In genomic region chr12:63779498-63780481, GRCh38 we compare ENCODE assay signal across 1 cellular context.
TF ChIP-seq lines count a peak whose summit lies in the region.

RXYLT1 (plus strand) TSS chr12:63779909; CDS start chr12:63779961, 52 bp downstream.

TF ChIP-seq in HepG2, 621 proteins besides CTCF, POLR2A, EP300 and RAD21 (continued from another document and continues in another):
- TF ChIP-seq ELK4 (CRISPR knock-in tag; IDR thresholded peaks at IDR 0.05; ENCODE audit: borderline replicate concordance) (no peak), ZMYM2 (CRISPR knock-in tag; IDR thresholded peaks at IDR 0.05) (no peak), STAG1 (CRISPR knock-in tag; IDR thresholded peaks at IDR 0.05) (no peak), PITX1 (CRISPR knock-in tag; IDR thresholded peaks at IDR 0.05) (no peak), REST (IDR thresholded peaks at IDR 0.05; ENCODE audit: borderline replicate concordance in 1 of 2, low read depth in 1 of 2, low read length in 2 of 2) (0 out of 4 replicates have a peak, but pooled peaks of 1 of the 2 experiments have one; percentile 6), HNF1B (CRISPR knock-in tag; IDR thresholded peaks at IDR 0.05) (no peak), ZNF576 (CRISPR knock-in tag; IDR thresholded peaks at IDR 0.05) (no peak), POGK (CRISPR knock-in tag; conservative IDR thresholded peaks at IDR 0.05) (0 out of 2 replicates have a peak, but pooled peaks have one; percentile 74), ZNF235 (CRISPR knock-in tag; IDR thresholded peaks at IDR 0.05; ENCODE audit: borderline replicate concordance) (peak; percentile 86), ZFP1 (CRISPR knock-in tag; IDR thresholded peaks at IDR 0.05) (peak; percentile 48; the same call in 1 of the 2 replicates), ZNF564 (CRISPR knock-in tag; IDR thresholded peaks at IDR 0.05) (0 out of 2 replicates have a peak, but pooled peaks have one; percentile 70), TBX2 (CRISPR knock-in tag; IDR thresholded peaks at IDR 0.05; ENCODE audit: borderline replicate concordance) (no peak), ZBTB43 (CRISPR knock-in tag; conservative IDR thresholded peaks at IDR 0.05) (peak; percentile 51; the same call in 1 of the 2 replicates), CREB3 (CRISPR knock-in tag; IDR thresholded peaks at IDR 0.05) (0 out of 2 replicates have a peak, but pooled peaks have one; percentile 55), ZNF207 (IDR thresholded peaks at IDR 0.05; ENCODE audit: borderline replicate concordance) (no peak), IRF9 (CRISPR knock-in tag; IDR thresholded peaks at IDR 0.05; ENCODE audit: borderline replicate concordance) (no peak), ZNF33B (CRISPR knock-in tag; IDR thresholded peaks at IDR 0.05) (peak; percentile 35), ZFP62 (CRISPR knock-in tag; IDR thresholded peaks at IDR 0.05) (no peak), KAT2B (IDR thresholded peaks at IDR 0.05; ENCODE audit: borderline replicate concordance, low read depth, low read length) (no peak), ONECUT2 (CRISPR knock-in tag; IDR thresholded peaks at IDR 0.05) (no peak), PHF20 (CRISPR knock-in tag; IDR thresholded peaks at IDR 0.05) (peak; percentile 80), ZNF562 (CRISPR knock-in tag; IDR thresholded peaks at IDR 0.05; ENCODE audit: borderline replicate concordance) (no peak), ZHX2 (IDR thresholded peaks at IDR 0.05; ENCODE audit: low read depth) (peak; percentile 33; the same call in 1 of the 2 replicates), ZHX2 (CRISPR knock-in tag; IDR thresholded peaks at IDR 0.05; ENCODE audit: borderline replicate concordance) (no peak), KLF15 (CRISPR knock-in tag; IDR thresholded peaks at IDR 0.05; ENCODE audit: borderline replicate concordance) (no peak), ZFP91 (CRISPR knock-in tag; IDR thresholded peaks at IDR 0.05; ENCODE audit: borderline replicate concordance) (peak; percentile 77; the same call in 1 of the 2 replicates), HBP1 (CRISPR knock-in tag; IDR thresholded peaks at IDR 0.05; ENCODE audit: low read depth) (peak; percentile 20; the same call in 1 of the 2 replicates), MXD3 (CRISPR knock-in tag; IDR thresholded peaks at IDR 0.05) (peak; percentile 78; the same call in 1 of the 2 replicates), ZNF510 (CRISPR knock-in tag; IDR thresholded peaks at IDR 0.05; ENCODE audit: low read depth) (no peak), ZNF777 (CRISPR knock-in tag; IDR thresholded peaks at IDR 0.05) (peak; percentile 45; the same call in 1 of the 2 replicates), ZNF670 (CRISPR knock-in tag; IDR thresholded peaks at IDR 0.05; ENCODE audit: borderline replicate concordance) (0 out of 2 replicates have a peak, but pooled peaks have one; percentile 71), ZNF431 (CRISPR knock-in tag; IDR thresholded peaks at IDR 0.05; ENCODE audit: borderline replicate concordance, low read depth) (peak; percentile 82; the same call in 1 of the 2 replicates), HDAC6 (IDR thresholded peaks at IDR 0.05; ENCODE audit: low read depth, low read length) (no peak)
